ENCODE assay signal across 1 cellular context in the genomic region with DNA sequence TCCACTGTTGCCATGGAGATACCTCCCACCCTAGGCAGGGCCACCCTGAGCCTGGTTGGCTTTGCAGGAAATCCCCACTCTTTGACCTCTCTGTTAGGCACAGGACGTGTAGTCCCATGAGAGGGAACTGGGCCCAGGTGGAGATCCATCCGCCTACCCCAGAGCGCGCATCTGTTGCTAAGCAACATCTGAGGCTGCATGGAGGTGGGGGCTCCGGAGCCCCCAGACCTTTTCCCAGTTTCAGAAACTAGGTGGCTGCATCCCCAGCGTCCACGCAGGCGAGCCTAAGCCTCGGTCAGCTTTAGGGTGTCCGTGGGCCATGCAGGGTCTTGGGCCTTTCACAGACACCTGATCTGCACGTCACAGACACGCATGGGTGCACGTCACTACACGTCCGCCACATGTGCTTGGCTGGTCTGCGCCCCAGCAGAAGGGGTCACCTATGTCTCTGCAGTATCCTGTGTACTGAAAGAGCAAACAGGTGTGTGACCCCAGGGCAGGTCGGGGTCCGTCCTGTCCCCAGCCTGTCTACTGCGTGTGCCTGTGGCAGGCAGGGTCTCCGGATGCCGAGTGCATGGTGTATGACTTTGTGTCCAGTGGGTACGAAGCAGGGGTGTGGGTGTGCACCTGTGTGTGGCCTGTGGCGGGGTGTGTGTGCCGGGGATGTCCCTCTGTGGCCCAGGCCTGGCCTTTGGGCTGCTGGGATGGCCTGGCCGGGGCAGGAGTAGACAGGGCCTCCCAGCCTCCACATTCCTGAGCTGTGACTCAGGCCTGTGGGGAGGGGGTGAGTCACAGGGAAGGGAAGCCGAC.
TF ChIP-seq lines count a peak whose summit lies in the region.

No MANE protein-coding gene starts in this region.

TF ChIP-seq in HepG2, 621 proteins besides CTCF, POLR2A, EP300 and RAD21 (continued from another document and continues in another):
- TF ChIP-seq ZNF589 (CRISPR knock-in tag; conservative IDR thresholded peaks at IDR 0.05): 0 out of 2 replicates have a peak, but pooled peaks have one; percentile 40
- TF ChIP-seq ZNF274 (CRISPR knock-in tag; IDR thresholded peaks at IDR 0.05): peak; percentile 72; the same call in 1 of the 2 replicates
- TF ChIP-seq NFKB2 (CRISPR knock-in tag; IDR thresholded peaks at IDR 0.05; ENCODE audit: borderline replicate concordance): no peak
- TF ChIP-seq ZNF430 (CRISPR knock-in tag; IDR thresholded peaks at IDR 0.05): no peak
- no peak for TF ChIP-seq ZNF20 (CRISPR knock-in tag; IDR thresholded peaks at IDR 0.05)
- no peak for TF ChIP-seq SMARCC2 (IDR thresholded peaks at IDR 0.05)
- TF ChIP-seq XBP1 (CRISPR knock-in tag; IDR thresholded peaks at IDR 0.05): no peak
- no peak; the same call in 1 of the 2 replicates for TF ChIP-seq HHEX (CRISPR knock-in tag; IDR thresholded peaks at IDR 0.05)
- no peak for TF ChIP-seq KLF12 (CRISPR knock-in tag; IDR thresholded peaks at IDR 0.05; ENCODE audit: borderline replicate concordance)
- TF ChIP-seq, protein P1, sequence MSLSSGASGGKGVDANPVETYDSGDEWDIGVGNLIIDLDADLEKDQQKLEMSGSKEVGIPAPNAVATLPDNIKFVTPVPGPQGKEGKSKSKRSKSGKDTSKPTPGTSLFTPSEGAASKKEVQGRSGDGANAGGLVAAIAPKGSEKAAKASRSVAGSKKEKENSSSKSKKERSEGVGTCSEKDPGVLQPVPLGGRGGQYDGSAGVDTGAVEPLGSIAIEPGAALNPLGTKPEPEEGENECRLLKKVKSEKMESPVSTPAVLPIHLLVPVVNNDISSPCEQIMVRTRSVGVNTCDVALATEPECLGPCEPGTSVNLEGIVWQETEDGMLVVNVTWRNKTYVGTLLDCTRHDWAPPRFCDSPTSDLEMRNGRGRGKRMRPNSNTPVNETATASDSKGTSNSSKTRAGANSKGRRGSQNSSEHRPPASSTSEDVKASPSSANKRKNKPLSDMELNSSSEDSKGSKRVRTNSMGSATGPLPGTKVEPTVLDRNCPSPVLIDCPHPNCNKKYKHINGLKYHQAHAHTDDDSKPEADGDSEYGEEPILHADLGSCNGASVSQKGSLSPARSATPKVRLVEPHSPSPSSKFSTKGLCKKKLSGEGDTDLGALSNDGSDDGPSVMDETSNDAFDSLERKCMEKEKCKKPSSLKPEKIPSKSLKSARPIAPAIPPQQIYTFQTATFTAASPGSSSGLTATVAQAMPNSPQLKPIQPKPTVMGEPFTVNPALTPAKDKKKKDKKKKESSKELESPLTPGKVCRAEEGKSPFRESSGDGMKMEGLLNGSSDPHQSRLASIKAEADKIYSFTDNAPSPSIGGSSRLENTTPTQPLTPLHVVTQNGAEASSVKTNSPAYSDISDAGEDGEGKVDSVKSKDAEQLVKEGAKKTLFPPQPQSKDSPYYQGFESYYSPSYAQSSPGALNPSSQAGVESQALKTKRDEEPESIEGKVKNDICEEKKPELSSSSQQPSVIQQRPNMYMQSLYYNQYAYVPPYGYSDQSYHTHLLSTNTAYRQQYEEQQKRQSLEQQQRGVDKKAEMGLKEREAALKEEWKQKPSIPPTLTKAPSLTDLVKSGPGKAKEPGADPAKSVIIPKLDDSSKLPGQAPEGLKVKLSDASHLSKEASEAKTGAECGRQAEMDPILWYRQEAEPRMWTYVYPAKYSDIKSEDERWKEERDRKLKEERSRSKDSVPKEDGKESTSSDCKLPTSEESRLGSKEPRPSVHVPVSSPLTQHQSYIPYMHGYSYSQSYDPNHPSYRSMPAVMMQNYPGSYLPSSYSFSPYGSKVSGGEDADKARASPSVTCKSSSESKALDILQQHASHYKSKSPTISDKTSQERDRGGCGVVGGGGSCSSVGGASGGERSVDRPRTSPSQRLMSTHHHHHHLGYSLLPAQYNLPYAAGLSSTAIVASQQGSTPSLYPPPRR (CRISPR knock-in tag; IDR thresholded peaks at IDR 0.05; ENCODE audit: borderline replicate concordance): peak; percentile 65
- TF ChIP-seq U2AF2 (IDR thresholded peaks at IDR 0.05; ENCODE audit: low read depth, low read length): no peak
- TF ChIP-seq ZNF230 (CRISPR knock-in tag; IDR thresholded peaks at IDR 0.05): no peak; the same call in 1 of the 2 replicates
- TF ChIP-seq, protein P2, sequence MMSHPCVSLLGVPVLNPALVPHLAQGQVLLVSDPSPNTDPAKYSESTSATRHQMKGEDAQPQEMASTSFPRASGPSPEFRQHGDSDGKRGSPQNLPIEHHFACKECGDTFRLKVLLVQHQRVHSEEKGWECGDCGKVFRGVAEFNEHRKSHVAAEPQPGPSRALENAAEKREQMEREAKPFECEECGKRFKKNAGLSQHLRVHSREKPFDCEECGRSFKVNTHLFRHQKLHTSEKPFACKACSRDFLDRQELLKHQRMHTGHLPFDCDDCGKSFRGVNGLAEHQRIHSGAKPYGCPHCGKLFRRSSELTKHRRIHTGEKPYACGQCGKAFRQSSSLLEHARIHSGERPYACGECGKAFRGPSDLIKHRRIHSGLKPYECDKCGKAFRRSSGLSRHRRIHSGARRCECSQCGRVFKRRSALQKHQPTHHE (CRISPR knock-in tag; IDR thresholded peaks at IDR 0.05; ENCODE audit: borderline replicate concordance): no peak
- TF ChIP-seq SP140L (CRISPR knock-in tag; IDR thresholded peaks at IDR 0.05; ENCODE audit: borderline replicate concordance): no peak
- TF ChIP-seq, protein P3, sequence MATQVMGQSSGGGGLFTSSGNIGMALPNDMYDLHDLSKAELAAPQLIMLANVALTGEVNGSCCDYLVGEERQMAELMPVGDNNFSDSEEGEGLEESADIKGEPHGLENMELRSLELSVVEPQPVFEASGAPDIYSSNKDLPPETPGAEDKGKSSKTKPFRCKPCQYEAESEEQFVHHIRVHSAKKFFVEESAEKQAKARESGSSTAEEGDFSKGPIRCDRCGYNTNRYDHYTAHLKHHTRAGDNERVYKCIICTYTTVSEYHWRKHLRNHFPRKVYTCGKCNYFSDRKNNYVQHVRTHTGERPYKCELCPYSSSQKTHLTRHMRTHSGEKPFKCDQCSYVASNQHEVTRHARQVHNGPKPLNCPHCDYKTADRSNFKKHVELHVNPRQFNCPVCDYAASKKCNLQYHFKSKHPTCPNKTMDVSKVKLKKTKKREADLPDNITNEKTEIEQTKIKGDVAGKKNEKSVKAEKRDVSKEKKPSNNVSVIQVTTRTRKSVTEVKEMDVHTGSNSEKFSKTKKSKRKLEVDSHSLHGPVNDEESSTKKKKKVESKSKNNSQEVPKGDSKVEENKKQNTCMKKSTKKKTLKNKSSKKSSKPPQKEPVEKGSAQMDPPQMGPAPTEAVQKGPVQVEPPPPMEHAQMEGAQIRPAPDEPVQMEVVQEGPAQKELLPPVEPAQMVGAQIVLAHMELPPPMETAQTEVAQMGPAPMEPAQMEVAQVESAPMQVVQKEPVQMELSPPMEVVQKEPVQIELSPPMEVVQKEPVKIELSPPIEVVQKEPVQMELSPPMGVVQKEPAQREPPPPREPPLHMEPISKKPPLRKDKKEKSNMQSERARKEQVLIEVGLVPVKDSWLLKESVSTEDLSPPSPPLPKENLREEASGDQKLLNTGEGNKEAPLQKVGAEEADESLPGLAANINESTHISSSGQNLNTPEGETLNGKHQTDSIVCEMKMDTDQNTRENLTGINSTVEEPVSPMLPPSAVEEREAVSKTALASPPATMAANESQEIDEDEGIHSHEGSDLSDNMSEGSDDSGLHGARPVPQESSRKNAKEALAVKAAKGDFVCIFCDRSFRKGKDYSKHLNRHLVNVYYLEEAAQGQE (IDR thresholded peaks at IDR 0.05; ENCODE audit: borderline replicate concordance in 1 of 2, low read depth in 1 of 2, low read length in 2 of 2): no peak
- no peak for TF ChIP-seq ZNF543 (CRISPR knock-in tag; IDR thresholded peaks at IDR 0.05)
- peak; percentile 67 for TF ChIP-seq HDAC1 (CRISPR knock-in tag; IDR thresholded peaks at IDR 0.05)
- no peak for TF ChIP-seq PCBP2 (optimal IDR thresholded peaks at IDR 0.05; ENCODE audit: low read depth, low read length, poor library complexity, severe bottlenecking)
- 0 out of 2 replicates have a peak, but pooled peaks have one; percentile 43 for TF ChIP-seq PITX1 (CRISPR knock-in tag; IDR thresholded peaks at IDR 0.05)
- no peak for TF ChIP-seq ZNF337 (CRISPR knock-in tag; IDR thresholded peaks at IDR 0.05; ENCODE audit: borderline replicate concordance, low read depth)
- TF ChIP-seq, protein P4, sequence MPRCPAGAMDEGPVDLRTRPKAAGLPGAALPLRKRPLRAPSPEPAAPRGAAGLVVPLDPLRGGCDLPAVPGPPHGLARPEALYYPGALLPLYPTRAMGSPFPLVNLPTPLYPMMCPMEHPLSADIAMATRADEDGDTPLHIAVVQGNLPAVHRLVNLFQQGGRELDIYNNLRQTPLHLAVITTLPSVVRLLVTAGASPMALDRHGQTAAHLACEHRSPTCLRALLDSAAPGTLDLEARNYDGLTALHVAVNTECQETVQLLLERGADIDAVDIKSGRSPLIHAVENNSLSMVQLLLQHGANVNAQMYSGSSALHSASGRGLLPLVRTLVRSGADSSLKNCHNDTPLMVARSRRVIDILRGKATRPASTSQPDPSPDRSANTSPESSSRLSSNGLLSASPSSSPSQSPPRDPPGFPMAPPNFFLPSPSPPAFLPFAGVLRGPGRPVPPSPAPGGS (CRISPR knock-in tag; IDR thresholded peaks at IDR 0.05): peak; percentile 53; the same call in 1 of the 2 replicates
- TF ChIP-seq MAFK (conservative IDR thresholded peaks at IDR 0.05 in 1 of 2, IDR thresholded peaks at IDR 0.05 in 1 of 2; ENCODE audit: low read length in 2 of 2): no peak
- TF ChIP-seq, protein P5, sequence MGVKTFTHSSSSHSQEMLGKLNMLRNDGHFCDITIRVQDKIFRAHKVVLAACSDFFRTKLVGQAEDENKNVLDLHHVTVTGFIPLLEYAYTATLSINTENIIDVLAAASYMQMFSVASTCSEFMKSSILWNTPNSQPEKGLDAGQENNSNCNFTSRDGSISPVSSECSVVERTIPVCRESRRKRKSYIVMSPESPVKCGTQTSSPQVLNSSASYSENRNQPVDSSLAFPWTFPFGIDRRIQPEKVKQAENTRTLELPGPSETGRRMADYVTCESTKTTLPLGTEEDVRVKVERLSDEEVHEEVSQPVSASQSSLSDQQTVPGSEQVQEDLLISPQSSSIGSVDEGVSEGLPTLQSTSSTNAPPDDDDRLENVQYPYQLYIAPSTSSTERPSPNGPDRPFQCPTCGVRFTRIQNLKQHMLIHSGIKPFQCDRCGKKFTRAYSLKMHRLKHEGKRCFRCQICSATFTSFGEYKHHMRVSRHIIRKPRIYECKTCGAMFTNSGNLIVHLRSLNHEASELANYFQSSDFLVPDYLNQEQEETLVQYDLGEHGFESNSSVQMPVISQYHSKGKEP (CRISPR knock-in tag; IDR thresholded peaks at IDR 0.05): no peak
- TF ChIP-seq ZFAT (CRISPR knock-in tag; conservative IDR thresholded peaks at IDR 0.05): no peak
- TF ChIP-seq NCOA1 (CRISPR knock-in tag; IDR thresholded peaks at IDR 0.05): no peak
- no peak for TF ChIP-seq ZNF180 (CRISPR knock-in tag; IDR thresholded peaks at IDR 0.05; ENCODE audit: borderline replicate concordance, low read depth)
- peak; percentile 65; the same call in 1 of the 2 replicates for TF ChIP-seq ZMYM3 (CRISPR knock-in tag; IDR thresholded peaks at IDR 0.05)
- TF ChIP-seq YEATS2 (CRISPR knock-in tag; IDR thresholded peaks at IDR 0.05; ENCODE audit: borderline replicate concordance): 0 out of 2 replicates have a peak, but pooled peaks have one; percentile 27
- TF ChIP-seq ZFP37 (CRISPR knock-in tag; IDR thresholded peaks at IDR 0.05; ENCODE audit: borderline replicate concordance): no peak
- TF ChIP-seq, protein P6, sequence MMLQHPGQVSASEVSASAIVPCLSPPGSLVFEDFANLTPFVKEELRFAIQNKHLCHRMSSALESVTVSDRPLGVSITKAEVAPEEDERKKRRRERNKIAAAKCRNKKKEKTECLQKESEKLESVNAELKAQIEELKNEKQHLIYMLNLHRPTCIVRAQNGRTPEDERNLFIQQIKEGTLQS (CRISPR knock-in tag; IDR thresholded peaks at IDR 0.05): peak; percentile 100
- no peak for TF ChIP-seq TSC22D2 (CRISPR knock-in tag; IDR thresholded peaks at IDR 0.05; ENCODE audit: borderline replicate concordance)
- no peak for TF ChIP-seq ZNF367 (CRISPR knock-in tag; IDR thresholded peaks at IDR 0.05; ENCODE audit: borderline replicate concordance)
- TF ChIP-seq, protein P7, sequence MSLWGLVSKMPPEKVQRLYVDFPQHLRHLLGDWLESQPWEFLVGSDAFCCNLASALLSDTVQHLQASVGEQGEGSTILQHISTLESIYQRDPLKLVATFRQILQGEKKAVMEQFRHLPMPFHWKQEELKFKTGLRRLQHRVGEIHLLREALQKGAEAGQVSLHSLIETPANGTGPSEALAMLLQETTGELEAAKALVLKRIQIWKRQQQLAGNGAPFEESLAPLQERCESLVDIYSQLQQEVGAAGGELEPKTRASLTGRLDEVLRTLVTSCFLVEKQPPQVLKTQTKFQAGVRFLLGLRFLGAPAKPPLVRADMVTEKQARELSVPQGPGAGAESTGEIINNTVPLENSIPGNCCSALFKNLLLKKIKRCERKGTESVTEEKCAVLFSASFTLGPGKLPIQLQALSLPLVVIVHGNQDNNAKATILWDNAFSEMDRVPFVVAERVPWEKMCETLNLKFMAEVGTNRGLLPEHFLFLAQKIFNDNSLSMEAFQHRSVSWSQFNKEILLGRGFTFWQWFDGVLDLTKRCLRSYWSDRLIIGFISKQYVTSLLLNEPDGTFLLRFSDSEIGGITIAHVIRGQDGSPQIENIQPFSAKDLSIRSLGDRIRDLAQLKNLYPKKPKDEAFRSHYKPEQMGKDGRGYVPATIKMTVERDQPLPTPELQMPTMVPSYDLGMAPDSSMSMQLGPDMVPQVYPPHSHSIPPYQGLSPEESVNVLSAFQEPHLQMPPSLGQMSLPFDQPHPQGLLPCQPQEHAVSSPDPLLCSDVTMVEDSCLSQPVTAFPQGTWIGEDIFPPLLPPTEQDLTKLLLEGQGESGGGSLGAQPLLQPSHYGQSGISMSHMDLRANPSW (CRISPR knock-in tag; IDR thresholded peaks at IDR 0.05; ENCODE audit: borderline replicate concordance): no peak
- TF ChIP-seq CREM (IDR thresholded peaks at IDR 0.05): peak; percentile 70
- TF ChIP-seq CREM (CRISPR knock-in tag; IDR thresholded peaks at IDR 0.05): no peak
- TF ChIP-seq, protein P8, sequence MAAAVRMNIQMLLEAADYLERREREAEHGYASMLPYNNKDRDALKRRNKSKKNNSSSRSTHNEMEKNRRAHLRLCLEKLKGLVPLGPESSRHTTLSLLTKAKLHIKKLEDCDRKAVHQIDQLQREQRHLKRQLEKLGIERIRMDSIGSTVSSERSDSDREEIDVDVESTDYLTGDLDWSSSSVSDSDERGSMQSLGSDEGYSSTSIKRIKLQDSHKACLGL (CRISPR knock-in tag; IDR thresholded peaks at IDR 0.05): no peak
- no peak for TF ChIP-seq HNRNPUL1 (IDR thresholded peaks at IDR 0.05; ENCODE audit: low read depth, low read length)
- TF ChIP-seq, protein P9, sequence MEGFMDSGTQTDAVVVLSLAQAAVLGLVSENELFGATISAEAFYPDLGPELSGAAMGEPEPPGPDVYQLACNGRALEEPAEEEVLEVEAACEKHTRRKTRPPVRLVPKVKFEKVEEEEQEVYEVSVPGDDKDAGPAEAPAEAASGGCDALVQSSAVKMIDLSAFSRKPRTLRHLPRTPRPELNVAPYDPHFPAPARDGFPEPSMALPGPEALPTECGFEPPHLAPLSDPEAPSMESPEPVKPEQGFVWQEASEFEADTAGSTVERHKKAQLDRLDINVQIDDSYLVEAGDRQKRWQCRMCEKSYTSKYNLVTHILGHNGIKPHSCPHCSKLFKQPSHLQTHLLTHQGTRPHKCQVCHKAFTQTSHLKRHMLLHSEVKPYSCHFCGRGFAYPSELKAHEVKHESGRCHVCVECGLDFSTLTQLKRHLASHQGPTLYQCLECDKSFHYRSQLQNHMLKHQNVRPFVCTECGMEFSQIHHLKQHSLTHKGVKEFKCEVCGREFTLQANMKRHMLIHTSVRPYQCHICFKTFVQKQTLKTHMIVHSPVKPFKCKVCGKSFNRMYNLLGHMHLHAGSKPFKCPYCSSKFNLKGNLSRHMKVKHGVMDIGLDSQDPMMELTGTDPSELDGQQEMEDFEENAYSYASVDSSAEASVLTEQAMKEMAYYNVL (CRISPR knock-in tag; IDR thresholded peaks at IDR 0.05; ENCODE audit: borderline replicate concordance): no peak
- TF ChIP-seq ZNF33B (CRISPR knock-in tag; IDR thresholded peaks at IDR 0.05): no peak; the same call in 1 of the 2 replicates
- no peak; the same call in 1 of the 2 replicates for TF ChIP-seq ZNF350 (CRISPR knock-in tag; IDR thresholded peaks at IDR 0.05; ENCODE audit: borderline replicate concordance, low read depth)
